ENCODE assay signal across 32 cellular contexts in genomic region chr19:54128796-54129616, GRCh38. TPM values are rescaled to one million over a fixed set of nuclear protein-coding genes. Genes with fewer than 3 reads are reported as not detected.
"Had no signal": no experiment of that assay in that cellular context is flagged by ENCODE, and none has a peak within 500 bp of the region (broad histone marks: within the 10 kb centered on the region; RNA-seq: fewer than 3 reads in every experiment).

No MANE protein-coding gene starts in this region.

- H3K27me3 Mint-ChIP-seq: activated B cell treated with CpG ODN at 0.5 μM for 24 hours; activated CD8-positive, alpha-beta T cell treated with anti-CD3 and anti-CD28 coated beads for 36 hours; activated naive CD8-positive, alpha-beta T cell; activated T-helper 17 cell treated with anti-CD3 and anti-CD28 coated beads, Interleukin-2, amount 50 U/mL, for 72 hours; central memory CD8-positive, alpha-beta T cell; dendritic cell treated with granulocyte-macrophage colony-stimulating factor and Interleukin-4, amounts not matched to agents 40 ng/mL and 50 ng/mL, for 4 days; T-helper 17 cell had no signal

- H3K27ac Mint-ChIP-seq: activated B cell treated with CpG ODN at 0.5 μM for 24 hours; activated CD8-positive, alpha-beta T cell treated with anti-CD3 and anti-CD28 coated beads for 36 hours; activated naive CD8-positive, alpha-beta T cell; activated T-helper 17 cell treated with anti-CD3 and anti-CD28 coated beads, Interleukin-2, amount 50 U/mL, for 72 hours; dendritic cell treated with granulocyte-macrophage colony-stimulating factor and Interleukin-4, amounts not matched to agents 40 ng/mL and 50 ng/mL, for 4 days; endodermal cell; T-helper 17 cell; T-helper 2 cell treated with Interferon-gamma antibody and Interleukin-4, amounts not matched to agents 5 μg/mL and 100 μg/mL, for 36 hours had no signal

- H3K27ac ChIP-seq: brain microvascular endothelial cell, coronary artery, dorsolateral prefrontal cortex, WERI-Rb-1 had no signal

- DNase-seq: activated B cell treated with CpG ODN at 0.5 μM for 24 hours; activated CD4-positive, alpha-beta T cell treated with anti-CD3 and anti-CD28 coated beads for 48 hours; activated CD4-positive, alpha-beta T cell treated with anti-CD3 and anti-CD28 coated beads, Interleukin-2, amount 50 U/mL, for 1 hour; activated CD4-positive, alpha-beta T cell treated with anti-CD3 and anti-CD28 coated beads, Interleukin-2, amount 50 U/mL, for 48 hours; activated CD8-positive, alpha-beta memory T cell treated with anti-CD3 and anti-CD28 coated beads for 24 hours; activated CD8-positive, alpha-beta T cell treated with anti-CD3 and anti-CD28 coated beads for 36 hours; activated effector memory CD4-positive, alpha-beta T cell treated with Interleukin-2 at 50 U/mL for 16 hours; activated gamma-delta T cell treated with Interleukin-2 at 50 U/mL for 16 hours; activated naive CD4-positive, alpha-beta T cell treated with anti-CD3 and anti-CD28 coated beads, Interleukin-2, amount 50 U/mL, for 16 hours; activated naive CD4-positive, alpha-beta T cell treated with Interleukin-2 at 50 U/mL for 16 hours; activated T-cell treated with anti-CD3 and anti-CD28 coated beads, Interleukin-2, amount 50 U/mL, for 4 hours; amniotic stem cell; anterior cingulate cortex; brain microvascular endothelial cell; dorsolateral prefrontal cortex; effector memory CD4-positive, alpha-beta T cell; endodermal cell; foreskin fibroblast; T-helper 1 cell; T-helper 17 cell; T1000; WERI-Rb-1 had no signal

- H3K27me3 ChIP-seq: brain microvascular endothelial cell, dorsolateral prefrontal cortex had no signal

- H3K4me3 ChIP-seq: coronary artery, dorsolateral prefrontal cortex had no signal

- H3K9me3 Mint-ChIP-seq: activated B cell treated with CpG ODN at 0.5 μM for 24 hours; activated CD8-positive, alpha-beta T cell treated with anti-CD3 and anti-CD28 coated beads for 36 hours; activated T-cell treated with anti-CD3 and anti-CD28 coated beads, Interleukin-2, amount 50 U/mL, for 4 hours; activated T-helper 17 cell treated with anti-CD3 and anti-CD28 coated beads, Interleukin-2, amount 50 U/mL, for 72 hours; central memory CD8-positive, alpha-beta T cell; dendritic cell treated with granulocyte-macrophage colony-stimulating factor and Interleukin-4, amounts not matched to agents 40 ng/mL and 50 ng/mL, for 4 days; T-helper 2 cell treated with Interferon-gamma antibody and Interleukin-4, amounts not matched to agents 5 μg/mL and 100 μg/mL, for 36 hours had no signal

- ATAC-seq: activated CD4-positive, CD25-positive, alpha-beta regulatory T cell treated with anti-CD3 and anti-CD28 coated beads, Interleukin-2, amount 50 U/mL, for 24 hours; activated CD8-positive, alpha-beta T cell treated with anti-CD3 and anti-CD28 coated beads for 36 hours; activated T-cell treated with anti-CD3 and anti-CD28 coated beads, Interleukin-2, amount 50 U/mL, for 4 hours; activated T-helper 17 cell treated with anti-CD3 and anti-CD28 coated beads, Interleukin-2, amount 50 U/mL, for 72 hours; esophagus mucosa; T-helper 17 cell had no signal

- H3K4me3 Mint-ChIP-seq: activated B cell treated with CpG ODN at 0.5 μM for 24 hours; activated CD8-positive, alpha-beta T cell treated with anti-CD3 and anti-CD28 coated beads for 36 hours; activated naive CD8-positive, alpha-beta T cell; activated T-cell treated with anti-CD3 and anti-CD28 coated beads, Interleukin-2, amount 50 U/mL, for 4 hours; activated T-helper 17 cell treated with anti-CD3 and anti-CD28 coated beads, Interleukin-2, amount 50 U/mL, for 72 hours; central memory CD8-positive, alpha-beta T cell; dendritic cell treated with granulocyte-macrophage colony-stimulating factor and Interleukin-4, amounts not matched to agents 40 ng/mL and 50 ng/mL, for 4 days; endodermal cell; T-helper 17 cell; T-helper 2 cell treated with Interferon-gamma antibody and Interleukin-4, amounts not matched to agents 5 μg/mL and 100 μg/mL, for 36 hours had no signal

- H3K4me1 Mint-ChIP-seq: activated B cell treated with CpG ODN at 0.5 μM for 24 hours; activated T-helper 17 cell treated with anti-CD3 and anti-CD28 coated beads, Interleukin-2, amount 50 U/mL, for 72 hours; central memory CD8-positive, alpha-beta T cell; endodermal cell; T-helper 17 cell had no signal

RNA-seq across cellular contexts. Expression of gene OSCAR, which starts 28.4 kb away (rescaled TPM):
- total RNA-seq: epithelial cell of proximal tubule, frontal cortex had no signal
